Comparison of ENCODE assay signal across 8 cellular contexts in the genomic region with DNA sequence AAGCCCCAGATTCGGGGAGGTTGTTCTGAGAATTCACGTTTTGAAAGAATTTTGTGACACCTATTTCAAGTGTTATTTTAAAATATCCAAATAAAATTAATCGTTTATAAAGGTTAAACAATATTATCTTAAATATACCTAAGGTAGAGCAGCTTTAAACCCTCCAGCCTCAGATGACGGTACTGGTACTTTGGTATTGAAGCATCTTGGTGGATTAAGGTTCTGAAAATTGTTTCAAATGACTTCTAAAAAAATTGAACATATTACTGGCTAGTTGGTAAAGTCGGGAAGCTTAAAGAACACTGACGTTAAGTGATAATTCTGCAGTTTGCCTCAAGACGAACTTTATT. TPM values are rescaled to one million over a fixed set of nuclear protein-coding genes. Genes with fewer than 3 reads are reported as not detected.
A peak's percentile ranks its signal among the peaks of the same experiment; 100 is the strongest.
DNase-seq lines count a peak whose midpoint lies in the region; ATAC-seq, FAIRE-seq and TF ChIP-seq lines count a peak whose summit lies in the region.

No MANE protein-coding gene starts in this region.

- H3K27me3 ChIP-seq in keratinocyte (ENCODE audit: control insufficient read depth, extremely low read depth, insufficient read depth, low read length) (no peaks in the 10 kb centered on the region), stomach smooth muscle (ENCODE audit: control insufficient read depth in 1 of 2, insufficient read depth in 2 of 2, low read length in 2 of 2) (no peaks in the 10 kb centered on the region)

- no peaks in the 10 kb centered on the region for H3K27me3 Mint-ChIP-seq in T-helper 2 cell treated with Interferon-gamma antibody and Interleukin-4, amounts not matched to agents 5 μg/mL and 100 μg/mL, for 36 hours (ENCODE audit: low read depth)
- no peaks in the 10 kb centered on the region for H3K27me3 Mint-ChIP-seq in activated naive CD8-positive, alpha-beta T cell

- H3K4me3 Mint-ChIP-seq in T-helper 2 cell treated with Interferon-gamma antibody and Interleukin-4, amounts not matched to agents 5 μg/mL and 100 μg/mL, for 36 hours = peak overlapping the region; percentile 89
- H3K4me3 Mint-ChIP-seq in activated naive CD8-positive, alpha-beta T cell = peak overlapping the region; percentile 98

- H3K4me1 ChIP-seq in keratinocyte (ENCODE audit: control insufficient read depth, extremely low read depth, insufficient read depth, low read length) = peaks cover 7% of the 10 kb centered on the region
- peaks cover 10% of the 10 kb centered on the region for H3K4me1 ChIP-seq in stomach smooth muscle (ENCODE audit: control insufficient read depth, insufficient read depth, low read length)

- H3K27ac ChIP-seq in keratinocyte (ENCODE audit: control insufficient read depth, insufficient read depth, low read length) = no peak overlapping the region
- H3K27ac ChIP-seq in stomach smooth muscle (ENCODE audit: low read length) = peak overlapping the region; percentile 70

- dilution Hi-C loops in keratinocyte (cut with MboI; ENCODE audit: extremely low pct_ligation_motif_present, low sequenced_read_pairs) = no loop called here

- ATAC-seq in GM21825 (IDR thresholded peaks at IDR 0.05; ENCODE audit: unreplicated experiment) = no peak

- peak overlapping the region; percentile 97 for H3K27ac Mint-ChIP-seq in T-helper 2 cell treated with Interferon-gamma antibody and Interleukin-4, amounts not matched to agents 5 μg/mL and 100 μg/mL, for 36 hours
- H3K27ac Mint-ChIP-seq in activated naive CD8-positive, alpha-beta T cell = peak overlapping the region; percentile 99

- peak overlapping the region; percentile 84 for H2AFZ ChIP-seq in keratinocyte (ENCODE audit: control insufficient read depth, low read length)

- H3K9me1 ChIP-seq in keratinocyte (ENCODE audit: control insufficient read depth, extremely low read depth, insufficient read depth, low read length) = no peaks in the 10 kb centered on the region

- no peaks in the 10 kb centered on the region for H4K20me1 ChIP-seq in keratinocyte (ENCODE audit: control insufficient read depth, extremely low read depth, insufficient read depth, low read length)

- peak overlapping the region; percentile 82 for H3K9ac ChIP-seq in keratinocyte (ENCODE audit: control insufficient read depth, extremely low read depth, insufficient read depth, low read length)
- peak overlapping the region; percentile 59 to 76 for H3K9ac ChIP-seq in stomach smooth muscle (ENCODE audit: low read length in 2 of 2)

- H3K4me3 ChIP-seq in keratinocyte (ENCODE audit: control insufficient read depth in 2 of 3, extremely low read depth in 1 of 3, insufficient read depth in 2 of 3, low read depth in 1 of 3, low read length in 3 of 3) (peak overlapping the region; percentile 68 to 89 (median 70)), stomach smooth muscle (ENCODE audit: low read length in 2 of 2) (peak overlapping the region; percentile 68 to 79)

- FAIRE-seq in keratinocyte (lab: Jason Lieb, UNC) = no peak

- TF ChIP-seq CTCF in keratinocyte (optimal IDR thresholded peaks at IDR 0.05 in 1 of 3, IDR thresholded peaks at IDR 0.05 in 1 of 3, conservative IDR thresholded peaks at IDR 0.05 in 1 of 3; ENCODE audit: extremely low read depth in 1 of 3, insufficient read depth in 2 of 3, low read length in 3 of 3) = no peak

- no peaks in the 10 kb centered on the region for H3K9me3 ChIP-seq in keratinocyte (ENCODE audit: control insufficient read depth, low read depth, low read length)
- H3K9me3 ChIP-seq in stomach smooth muscle (ENCODE audit: control insufficient read depth in 2 of 2, low read length in 2 of 2) = no peaks in the 10 kb centered on the region

- peaks cover 11% of the 10 kb centered on the region for H3K79me2 ChIP-seq in keratinocyte (ENCODE audit: control insufficient read depth, insufficient read depth, low read length)

- no peaks in the 10 kb centered on the region for H3K9me3 Mint-ChIP-seq in T-helper 2 cell treated with Interferon-gamma antibody and Interleukin-4, amounts not matched to agents 5 μg/mL and 100 μg/mL, for 36 hours
- H3K9me3 Mint-ChIP-seq in activated naive CD8-positive, alpha-beta T cell (ENCODE audit: low read depth) = no peaks in the 10 kb centered on the region

- H3K36me3 ChIP-seq in keratinocyte (ENCODE audit: control insufficient read depth in 2 of 2, extremely low read depth in 1 of 2, insufficient read depth in 2 of 2, low read length in 2 of 2) (peaks cover 8 to 14% of the 10 kb centered on the region in 2 experiments), stomach smooth muscle (ENCODE audit: control insufficient read depth in 2 of 2, insufficient read depth in 2 of 2, low read length in 2 of 2) (peaks cover 20 to 22% of the 10 kb centered on the region in 2 donors)

- H3K36me3 Mint-ChIP-seq in T-helper 2 cell treated with Interferon-gamma antibody and Interleukin-4, amounts not matched to agents 5 μg/mL and 100 μg/mL, for 36 hours (ENCODE audit: low read depth) = peaks cover 32% of the 10 kb centered on the region
- peaks cover 11% of the 10 kb centered on the region for H3K36me3 Mint-ChIP-seq in activated naive CD8-positive, alpha-beta T cell

- peaks cover 17% of the 10 kb centered on the region for H3K4me1 Mint-ChIP-seq in T-helper 2 cell treated with Interferon-gamma antibody and Interleukin-4, amounts not matched to agents 5 μg/mL and 100 μg/mL, for 36 hours (ENCODE audit: low read depth)
- H3K4me1 Mint-ChIP-seq in activated naive CD8-positive, alpha-beta T cell (ENCODE audit: low read depth) = peaks cover 26% of the 10 kb centered on the region

- no peak for DNase-seq in T-helper 2 cell treated with Interferon-gamma antibody and Interleukin-4, amounts not matched to agents 5 μg/mL and 100 μg/mL, for 36 hours (ENCODE audit: low spot score)
- DNase-seq in T-helper 2 cell (no peak), keratinocyte (ENCODE audit: low read depth, low spot score) (no peak), NCI-H2171 treated with DMSO at 0.1 percent for 48 hours (lab: John Stamatoyannopoulos, UW) (no peak), SIG-M5 treated with dmso at 0.1 percent for 504 hours (lab: John Stamatoyannopoulos, UW; ENCODE audit: unreplicated experiment) (no peak)

- H3K4me2 ChIP-seq in keratinocyte (ENCODE audit: control insufficient read depth, extremely low read depth, insufficient read depth, low read depth, low read length) = peak overlapping the region; percentile 74

RNA-seq across cellular contexts. Expression of a gene that starts 0.4 kb away (rescaled TPM):
- polyA plus RNA-seq in keratinocyte = 24.7 to 36.3 TPM (median 29.8 TPM) in 3 replicates
- polyA plus RNA-seq in keratinocyte (2011; ENCODE audit: low read depth) = 12.5 TPM
- 22.8 and 39.5 TPM in 2 replicates for polyA plus RNA-seq in keratinocyte (2011; cell fraction: cytosol; rRNA removed)
- 30.5 and 38.1 TPM in 2 replicates for polyA plus RNA-seq in keratinocyte (2011; cell fraction: nucleus; rRNA removed)
- polyA plus RNA-seq in keratinocyte (2012; ENCODE audit: low replicate concordance) = 18.5 TPM in 2 replicates
- polyA minus RNA-seq in keratinocyte = 11.2 to 43.8 TPM (median 27.8 TPM) in 3 replicates
- 17.5 TPM for polyA minus RNA-seq in keratinocyte (2011; cell fraction: cytosol; rRNA and poly(A)+ RNA removed)
- 12.8 and 27.0 TPM in 2 replicates for polyA minus RNA-seq in keratinocyte (2011; cell fraction: nucleus; rRNA and poly(A)+ RNA removed)

RNA-seq across cellular contexts. Expression of a gene that starts 31.5 kb away (rescaled TPM):
- 0.01 to 0.31 TPM (median 0.04 TPM) in 3 replicates for polyA plus RNA-seq in keratinocyte
- polyA plus RNA-seq in keratinocyte (2011; ENCODE audit: low read depth) = 0.15 TPM
- 0.01 and 0.03 TPM in 2 replicates for polyA plus RNA-seq in keratinocyte (2011; cell fraction: cytosol; rRNA removed)
- polyA plus RNA-seq in keratinocyte (2011; cell fraction: nucleus; rRNA removed) = 0.17 and 0.18 TPM in 2 replicates
- 0.20 TPM in 1 of 2 replicates, not detected in the other for polyA plus RNA-seq in keratinocyte (2012; ENCODE audit: low replicate concordance)
- 0.10 to 0.13 TPM in 2 of 3 replicates, not detected in the other for polyA minus RNA-seq in keratinocyte
- polyA minus RNA-seq in keratinocyte (2011; cell fraction: cytosol; rRNA and poly(A)+ RNA removed) = not detected
- polyA minus RNA-seq in keratinocyte (2011; cell fraction: nucleus; rRNA and poly(A)+ RNA removed) = 0.21 and 0.23 TPM in 2 replicates

RNA-seq across cellular contexts. Expression of a gene that starts 49.1 kb away (rescaled TPM):
- polyA plus RNA-seq in keratinocyte = not detected in 3 replicates
- polyA plus RNA-seq in keratinocyte (2011; ENCODE audit: low read depth) = 1.2 TPM
- polyA plus RNA-seq in keratinocyte (2011; cell fraction: cytosol; rRNA removed) = 0.11 TPM in 1 of 2 replicates, not detected in the other
- polyA plus RNA-seq in keratinocyte (2011; cell fraction: nucleus; rRNA removed) = 0.28 and 0.36 TPM in 2 replicates
- 0.55 TPM in 1 of 2 replicates, not detected in the other for polyA plus RNA-seq in keratinocyte (2012; ENCODE audit: low replicate concordance)
- polyA minus RNA-seq in keratinocyte = 0.13 to 0.23 TPM in 2 of 3 replicates, not detected in the other
- not detected for polyA minus RNA-seq in keratinocyte (2011; cell fraction: cytosol; rRNA and poly(A)+ RNA removed)
- polyA minus RNA-seq in keratinocyte (2011; cell fraction: nucleus; rRNA and poly(A)+ RNA removed) = not detected in 2 replicates

RNA-seq across cellular contexts. Expression of a gene that starts 55.5 kb away (rescaled TPM):
- 0.22 to 0.60 TPM (median 0.39 TPM) in 3 replicates for polyA plus RNA-seq in keratinocyte
- polyA plus RNA-seq in keratinocyte (2011; ENCODE audit: low read depth) = 2.0 TPM
- polyA plus RNA-seq in keratinocyte (2011; cell fraction: cytosol; rRNA removed) = 0.11 and 0.17 TPM in 2 replicates
- 0.64 and 0.74 TPM in 2 replicates for polyA plus RNA-seq in keratinocyte (2011; cell fraction: nucleus; rRNA removed)
- 0.36 and 1.6 TPM in 2 replicates for polyA plus RNA-seq in keratinocyte (2012; ENCODE audit: low replicate concordance)
- 0.13 to 0.43 TPM in 2 of 3 replicates, not detected in the other for polyA minus RNA-seq in keratinocyte
- not detected for polyA minus RNA-seq in keratinocyte (2011; cell fraction: cytosol; rRNA and poly(A)+ RNA removed)
- polyA minus RNA-seq in keratinocyte (2011; cell fraction: nucleus; rRNA and poly(A)+ RNA removed) = not detected in 2 replicates
